11 cellular contexts compared by ENCODE assay signal in the genomic region with DNA sequence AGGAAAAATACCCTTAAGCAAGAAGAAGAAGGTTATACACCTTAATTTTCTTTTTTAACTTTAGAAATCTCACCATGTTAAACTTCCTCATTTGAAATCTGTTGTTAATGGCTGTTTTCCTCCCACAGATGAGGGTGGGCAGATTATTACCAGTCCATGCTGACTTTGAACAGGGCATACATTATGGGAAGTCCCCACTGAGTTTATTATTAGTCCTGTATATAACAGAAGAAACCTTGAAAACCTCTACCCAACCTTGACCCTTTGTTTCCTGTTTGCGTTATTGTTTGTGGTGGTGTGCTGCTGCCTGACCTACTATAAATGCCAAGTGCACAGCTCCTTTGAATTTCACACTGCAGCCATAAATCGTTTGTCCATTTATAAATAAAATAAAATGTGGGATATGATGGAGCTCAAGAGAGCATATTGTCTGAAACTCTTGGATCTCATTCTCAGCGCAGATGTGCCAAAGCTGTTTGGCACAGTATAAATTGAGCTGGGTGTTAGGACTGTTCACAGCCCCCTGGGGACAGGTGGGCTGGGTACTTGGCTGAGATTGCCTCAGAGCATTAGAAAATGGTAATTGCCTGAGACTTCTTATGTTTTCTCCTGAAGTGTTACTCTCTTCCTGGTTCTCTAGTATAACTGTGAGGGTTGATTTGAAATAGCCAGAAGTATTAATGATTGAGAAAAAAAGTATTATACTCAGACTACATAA.
DNase-seq lines count a peak whose midpoint lies in the region; ATAC-seq and TF ChIP-seq lines count a peak whose summit lies in the region.
"Had no signal": no experiment of that assay in that cellular context is flagged by ENCODE, and none has a peak within 500 bp of the region (broad histone marks: within the 10 kb centered on the region; RNA-seq: fewer than 3 reads in every experiment).

No MANE protein-coding gene starts in this region.

- H3K27ac ChIP-seq in spleen (peak overlapping the region in 5 of 8 donors; percentile 8 to 71 (median 67)), right lobe of liver (no peak overlapping the region)
- H3K27ac ChIP-seq: A549 had no signal

- DNase-seq in NCI-H1417 (lab: John Stamatoyannopoulos, UW) (peak in 2 of 3 experiments; percentile 12 to 26), NCI-H1417 treated with DMSO at 0.1 percent for 48 hours (lab: John Stamatoyannopoulos, UW) (no peak), NCI-H1092 (lab: John Stamatoyannopoulos, UW) (peak; percentile 64), spleen (no peak), SK-N-DZ (ENCODE audit: low spot score) (no peak), NCI-H2029 treated with DMSO at 0.1 percent for 48 hours (lab: John Stamatoyannopoulos, UW) (no peak), right lobe of liver (no peak)
- DNase-seq: activated naive CD4-positive, alpha-beta T cell treated with anti-CD3 and anti-CD28 coated beads, Interleukin-2, amount 50 U/mL, for 16 hours; stimulated activated CD4-positive, alpha-beta T cell treated with anti-CD3 and anti-CD28 coated beads, Interleukin-12 subunit alpha, Interleukin-12 subunit beta, amount 100 ng/mL, for 4 hours had no signal

- 24 to 43% (median 32%) methylated on average over 3 of the region's 3 CpGs for WGBS in spleen, 5 donors
- 51% methylated on average over 3 of the region's 3 CpGs for WGBS in right lobe of liver (ENCODE audit: insufficient coverage, low coverage, low lambda C conversion rate, missing lambda C conversion rate)

- no peaks in the 10 kb centered on the region for H3K36me3 ChIP-seq in spleen
- no peaks in the 10 kb centered on the region for H3K36me3 ChIP-seq in right lobe of liver

- H3K9me3 ChIP-seq in spleen = no peaks in the 10 kb centered on the region
- no peaks in the 10 kb centered on the region for H3K9me3 ChIP-seq in right lobe of liver
- H3K9me3 ChIP-seq: A549 had no signal

- TF ChIP-seq POLR2A in spleen (IDR thresholded peaks at IDR 0.05) (no peak), right lobe of liver (IDR thresholded peaks at IDR 0.05) (no peak)

- no peak overlapping the region for H3K4me3 ChIP-seq in spleen
- no peak overlapping the region for H3K4me3 ChIP-seq in right lobe of liver
- H3K4me3 ChIP-seq: A549 had no signal

- ATAC-seq in HG02852 (IDR thresholded peaks at IDR 0.05; ENCODE audit: unreplicated experiment) (peak; percentile 82), right lobe of liver (no peak)
- ATAC-seq: A549 had no signal

- no peaks in the 10 kb centered on the region for H3K27me3 ChIP-seq in spleen (replicated peaks in 1 of 7)
- no peaks in the 10 kb centered on the region for H3K27me3 ChIP-seq in right lobe of liver

- intact Hi-C loops in spleen (cut with DNase I; ENCODE audit: low total_unique reads) = no loop called here
- intact Hi-C loops in right lobe of liver (cut with DNase I) = no loop called here

- TF ChIP-seq CTCF in spleen (IDR thresholded peaks at IDR 0.05 in 8 of 11, conservative IDR thresholded peaks at IDR 0.05 in 3 of 11) = no peak
- TF ChIP-seq CTCF in right lobe of liver (IDR thresholded peaks at IDR 0.05) = no peak

- H3K4me1 ChIP-seq in spleen = peaks cover 0 to 40% (median 11%) of the 10 kb centered on the region in 6 donors
- no peaks in the 10 kb centered on the region for H3K4me1 ChIP-seq in right lobe of liver
- H3K4me1 ChIP-seq: A549 had no signal

Comparison
In these comparisons a context has a peak if more than half of its experiments do, and no peak if none do; other contexts are left out.
1. DNase-seq: peak in NCI-H1417 (2 of 3) and NCI-H1092 (single experiment); none in NCI-H1417 treated with DMSO at 0.1 percent for 48 hours (single experiment), spleen (single experiment), SK-N-DZ (single experiment), NCI-H2029 treated with DMSO at 0.1 percent for 48 hours (single experiment) and right lobe of liver (0 of 3).
2. H3K27ac ChIP-seq: peak in spleen (5 of 8); none in right lobe of liver (0 of 3).